In genomic region chr10:106547047-106547635, GRCh38 we compare ENCODE assay signal across 8 cellular contexts.
"Had no signal": no experiment of that assay in that cellular context is flagged by ENCODE, and none has a peak within 500 bp of the region (broad histone marks: within the 10 kb centered on the region; RNA-seq: fewer than 3 reads in every experiment).

No MANE protein-coding gene starts in this region.

- H3K36me3 ChIP-seq: HAP-1 had no signal

- H3K27ac ChIP-seq: GM23248 had no signal

- H3K4me1 ChIP-seq: HAP-1 had no signal

- H3K9me3 ChIP-seq: HAP-1 had no signal

- H3K9ac ChIP-seq: GM23248 had no signal

- H2AFZ ChIP-seq: GM23248 had no signal

- ATAC-seq: HCT116, K562 had no signal

- DNase-seq: GM23248, GOT3, H7, IMR-90, KG1 had no signal

- H3K4me3 ChIP-seq: GM23248, HAP-1, K562 had no signal
